ENCODE assay signal across 10 cellular contexts in genomic region chr1:190475394-190476250, GRCh38. TPM values are rescaled to one million over a fixed set of nuclear protein-coding genes. Genes with fewer than 3 reads are reported as not detected.
A peak's percentile ranks its signal among the peaks of the same experiment; 100 is the strongest.
DNase-seq lines count a peak whose midpoint lies in the region; ATAC-seq and TF ChIP-seq lines count a peak whose summit lies in the region.
"Had no signal": no experiment of that assay in that cellular context is flagged by ENCODE, and none has a peak within 500 bp of the region (broad histone marks: within the 10 kb centered on the region; RNA-seq: fewer than 3 reads in every experiment).

No MANE protein-coding gene starts in this region.

- H3K36me3 ChIP-seq in gastroesophageal sphincter: no peaks in the 10 kb centered on the region
- H3K36me3 ChIP-seq in neural cell (ENCODE audit: insufficient read depth, low read length): no peaks in the 10 kb centered on the region
- H3K36me3 ChIP-seq: sigmoid colon had no signal

- H3K27ac Mint-ChIP-seq in activated CD4-positive, alpha-beta memory T cell treated with anti-CD3 and anti-CD28 coated beads, Interleukin-2, amount 10 ng/mL, durations not matched to agents 7 days and 5 days: no peak overlapping the region

- H3K27me3 ChIP-seq in AG04450 (ENCODE audit: control insufficient read depth, insufficient read depth, low read length): no peaks in the 10 kb centered on the region
- peaks cover 23% of the 10 kb centered on the region for H3K27me3 ChIP-seq in gastroesophageal sphincter
- peaks cover 35% of the 10 kb centered on the region for H3K27me3 ChIP-seq in neural cell (ENCODE audit: insufficient read depth, low read depth, low read length)

- H3K9me2 ChIP-seq in neural cell (ENCODE audit: insufficient read depth, low read length): no peaks in the 10 kb centered on the region

- H3K9me3 ChIP-seq in AG04450 (ENCODE audit: control insufficient read depth, insufficient read depth, low read length): no peaks in the 10 kb centered on the region
- no peaks in the 10 kb centered on the region for H3K9me3 ChIP-seq in gastroesophageal sphincter
- no peaks in the 10 kb centered on the region for H3K9me3 ChIP-seq in neural cell (ENCODE audit: low read length)
- H3K9me3 ChIP-seq: sigmoid colon had no signal

- H3F3A ChIP-seq in neural cell (ENCODE audit: insufficient read depth, low read length, poor library complexity, severe bottlenecking): peaks cover 9% of the 10 kb centered on the region

- no peak overlapping the region for H3K9ac ChIP-seq in neural cell (ENCODE audit: low read length)

- H3K9me3 Mint-ChIP-seq in activated CD4-positive, alpha-beta memory T cell treated with anti-CD3 and anti-CD28 coated beads, Interleukin-2, amount 10 ng/mL, durations not matched to agents 7 days and 5 days: no peaks in the 10 kb centered on the region

- H3K4me2 ChIP-seq in neural cell (ENCODE audit: low read length): no peak overlapping the region

- ATAC-seq in gastroesophageal sphincter (no peak), GM18511 (IDR thresholded peaks at IDR 0.05; ENCODE audit: unreplicated experiment) (no peak), GM21360 (IDR thresholded peaks at IDR 0.05; ENCODE audit: unreplicated experiment) (no peak)

- DNase-seq in AG04450 (ENCODE audit: low read depth, low spot score) (no peak), SKM-1 treated with dmso at 0.1 percent for 144 hours (lab: John Stamatoyannopoulos, UW; ENCODE audit: unreplicated experiment) (no peak)
- DNase-seq in activated CD4-positive, alpha-beta memory T cell treated with anti-CD3 and anti-CD28 coated beads, Interleukin-2, amount 10 ng/mL, durations not matched to agents 7 days and 5 days: no peak
- DNase-seq: sigmoid colon had no signal

- TF ChIP-seq CTCF in AG04450 (IDR thresholded peaks at IDR 0.05; ENCODE audit: low read depth, low read length): no peak
- no peak for TF ChIP-seq CTCF in VCaP (conservative IDR thresholded peaks at IDR 0.05)
- TF ChIP-seq CTCF in gastroesophageal sphincter (IDR thresholded peaks at IDR 0.05): no peak
- TF ChIP-seq CTCF in neural cell (IDR thresholded peaks at IDR 0.05; ENCODE audit: poor library complexity, severe bottlenecking): no peak

- WGBS in gastroesophageal sphincter (ENCODE audit: low coverage in 1 of 2), 2 donors: 1 to 4% methylated on average over 11 to 14 of the region's 30 CpGs

- H3K27ac ChIP-seq in AG04450 (ENCODE audit: low read depth, low read length): no peak overlapping the region
- H3K27ac ChIP-seq in VCaP: peak overlapping the region; percentile 90; the same call in 1 of the 2 replicates
- peak overlapping the region; percentile 3 to 79 (median 72) for H3K27ac ChIP-seq in gastroesophageal sphincter
- no peak overlapping the region for H3K27ac ChIP-seq in neural cell (ENCODE audit: low read length)

- H2AFZ ChIP-seq in neural cell (ENCODE audit: low read depth, low read length): no peak overlapping the region

- H3K4me3 ChIP-seq in AG04450 (ENCODE audit: low read depth, low read length) (peak overlapping the region; percentile 65), gastroesophageal sphincter (peak overlapping the region; percentile 52 to 57), neural cell (ENCODE audit: low read length) (peak overlapping the region; percentile 76)

- H3K4me1 Mint-ChIP-seq in activated CD4-positive, alpha-beta memory T cell treated with anti-CD3 and anti-CD28 coated beads, Interleukin-2, amount 10 ng/mL, durations not matched to agents 7 days and 5 days: no peaks in the 10 kb centered on the region

- peaks cover 0 to 36% (median 0%) of the 10 kb centered on the region in 3 donors for H3K4me1 ChIP-seq in gastroesophageal sphincter

- no peak for TF ChIP-seq RAD21 in neural cell (conservative IDR thresholded peaks at IDR 0.05)

- peaks cover 19% of the 10 kb centered on the region for H3K27me3 Mint-ChIP-seq in activated CD4-positive, alpha-beta memory T cell treated with anti-CD3 and anti-CD28 coated beads, Interleukin-2, amount 10 ng/mL, durations not matched to agents 7 days and 5 days

- H3K36me3 Mint-ChIP-seq in activated CD4-positive, alpha-beta memory T cell treated with anti-CD3 and anti-CD28 coated beads, Interleukin-2, amount 10 ng/mL, durations not matched to agents 7 days and 5 days (ENCODE audit: low read depth): no peaks in the 10 kb centered on the region

- no peak overlapping the region for H3K4me3 Mint-ChIP-seq in activated CD4-positive, alpha-beta memory T cell treated with anti-CD3 and anti-CD28 coated beads, Interleukin-2, amount 10 ng/mL, durations not matched to agents 7 days and 5 days

- TF ChIP-seq EP300 in gastroesophageal sphincter (IDR thresholded peaks at IDR 0.05) (no peak), neural cell (conservative IDR thresholded peaks at IDR 0.05; ENCODE audit: poor library complexity, severe bottlenecking) (no peak)

- POLR2A ChIA-PET in AG04450 (lab: Yijun Ruan, JAX): no interaction called here
- POLR2A ChIA-PET in activated CD4-positive, alpha-beta memory T cell treated with anti-CD3 and anti-CD28 coated beads, Interleukin-2, amount 10 ng/mL, durations not matched to agents 7 days and 5 days (lab: Charles Lee): no interaction called here

- no peak for TF ChIP-seq POLR2A in gastroesophageal sphincter (IDR thresholded peaks at IDR 0.05)

- no peaks in the 10 kb centered on the region for H4K20me1 ChIP-seq in neural cell (ENCODE audit: insufficient read depth)

- CTCF ChIA-PET in AG04450 (lab: Charles Lee): interaction anchor here (0.7 to 0.9 kb wide), 3 partner anchors 11 to 505 kb away, joined by 3 to 4 read pairs (median 3); no protein-coding TSS in a partner anchor
- CTCF ChIA-PET in activated CD4-positive, alpha-beta memory T cell treated with anti-CD3 and anti-CD28 coated beads, Interleukin-2, amount 10 ng/mL, durations not matched to agents 7 days and 5 days (lab: Charles Lee): interaction anchor here (0.7 kb wide), 1 partner anchor 37 kb away, joined by 3 read pairs; no protein-coding TSS in a partner anchor

- no peaks in the 10 kb centered on the region for H3K79me2 ChIP-seq in neural cell (replicated peaks; ENCODE audit: insufficient read depth, low read length)

TF ChIP-seq in neural cell, 6 proteins besides CTCF, POLR2A, EP300 and RAD21:
- TF ChIP-seq TAF1 (IDR thresholded peaks at IDR 0.05; ENCODE audit: low read depth) (no peak), POLR2AphosphoS5 (IDR thresholded peaks at IDR 0.05) (no peak), SMC3 (conservative IDR thresholded peaks at IDR 0.05; ENCODE audit: poor library complexity) (no peak), EZH2 (IDR thresholded peaks at IDR 0.05; ENCODE audit: borderline replicate concordance, insufficient read depth, low read length, poor library complexity, severe bottlenecking) (no peak), REST (IDR thresholded peaks at IDR 0.05; ENCODE audit: borderline replicate concordance) (no peak), MXI1 (conservative IDR thresholded peaks at IDR 0.05; ENCODE audit: poor library complexity, severe bottlenecking) (no peak)

RNA-seq across cellular contexts. Expression of gene BRINP3, which starts 2.0 kb away (rescaled TPM):
- polyA plus RNA-seq in AG04450 (2011; rRNA removed) (0.09 and 0.14 TPM in 2 replicates), neural cell (3.7 and 7.7 TPM in 2 replicates)
- 0.09 TPM in 1 of 2 replicates, not detected in the other for polyA minus RNA-seq in AG04450 (2011; rRNA and poly(A)+ RNA removed)
- 10 to 100 TPM in 3 of 4 donors, 1 to 10 TPM in 1; 6.7 to 24.7 (median 12.0) TPM for total RNA-seq in gastroesophageal sphincter
- 18.7 and 20.7 TPM in 2 replicates for polyA minus RNA-seq in neural cell
- not detected for total RNA-seq in activated CD4-positive, alpha-beta memory T cell treated with anti-CD3 and anti-CD28 coated beads, Interleukin-2, amount 10 ng/mL, durations not matched to agents 7 days and 5 days
- total RNA-seq: bronchial epithelial cell had no signal

Comparison
In these comparisons a context has a peak if more than half of its experiments do, and no peak if none do; other contexts are left out.
1. H3K27ac ChIP-seq: peak in VCaP (single experiment) and gastroesophageal sphincter (4 of 4); none in AG04450 (single experiment) and neural cell (single experiment).
2. RNA of gene BRINP3, which starts 2.0 kb away (total RNA-seq): 6.7 to 24.7 TPM in gastroesophageal sphincter; not detected in activated CD4-positive, alpha-beta memory T cell treated with anti-CD3 and anti-CD28 coated beads, Interleukin-2, amount 10 ng/mL, durations not matched to agents 7 days and 5 days; every median in the first group is over 4 times any median in the second.
3. Peak in every context shown above with its lines, with median percentiles within 50 percentile points of each other: H3K4me3 ChIP-seq.